15 cellular contexts compared by ENCODE assay signal in genomic region chr5:9282211-9282610, GRCh38.
"Had no signal": no experiment of that assay in that cellular context is flagged by ENCODE, and none has a peak within 500 bp of the region (broad histone marks: within the 10 kb centered on the region; RNA-seq: fewer than 3 reads in every experiment).

No MANE protein-coding gene starts in this region.

- DNase-seq: dermis blood vessel endothelial cell; esophagus squamous epithelium; foreskin melanocyte; head of caudate nucleus; left colon; left ventricle myocardium superior; mesendoderm; naive thymus-derived CD4-positive, alpha-beta T cell; nephron progenitor cell; posterior cingulate gyrus; small intestine; stimulated activated CD4-positive, alpha-beta T cell treated with anti-CD3 and anti-CD28 coated beads, Interleukin-12 subunit alpha, Interleukin-12 subunit beta, amount 100 ng/mL, for 4 hours; stimulated activated naive CD4-positive, alpha-beta T cell treated with Interleukin-2 at 50 U/mL for 16 hours; thyroid gland; uterus had no signal

- ATAC-seq: left colon; left ventricle myocardium superior; naive thymus-derived CD4-positive, alpha-beta T cell had no signal
